In the genomic region with DNA sequence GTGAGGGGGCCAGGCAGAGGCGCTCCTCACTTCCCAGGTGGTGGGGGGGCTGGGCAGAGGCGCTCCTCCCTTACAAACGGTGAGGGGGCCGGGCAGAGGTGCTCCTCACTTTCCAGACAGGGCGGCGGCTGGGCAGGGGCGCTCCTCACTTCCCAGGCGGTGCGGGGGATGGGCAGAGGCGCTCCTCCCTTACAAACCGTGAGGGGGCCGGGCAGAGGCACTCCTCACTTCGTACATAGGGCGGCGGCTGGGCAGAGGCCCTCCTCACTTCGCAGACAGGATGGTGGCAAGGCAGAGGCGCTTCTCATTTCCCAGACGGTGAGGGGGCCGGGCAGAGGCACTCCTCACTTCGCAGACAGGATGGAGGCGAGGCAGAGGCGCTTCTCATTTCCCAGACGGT, we compare ENCODE assay signal across 2 cellular contexts. TPM values are rescaled to one million over a fixed set of nuclear protein-coding genes. Genes with fewer than 3 reads are reported as not detected.
"Had no signal": no experiment of that assay in that cellular context is flagged by ENCODE, and none has a peak within 500 bp of the region (broad histone marks: within the 10 kb centered on the region; RNA-seq: fewer than 3 reads in every experiment).

No MANE protein-coding gene starts in this region.

RNA-seq across cellular contexts. Expression of gene SLAIN1, which starts 37.5 kb away (rescaled TPM):
- total RNA-seq: osteoblast, osteocyte had no signal
